Comparison of ENCODE assay signal across 26 cellular contexts in the genomic region with DNA sequence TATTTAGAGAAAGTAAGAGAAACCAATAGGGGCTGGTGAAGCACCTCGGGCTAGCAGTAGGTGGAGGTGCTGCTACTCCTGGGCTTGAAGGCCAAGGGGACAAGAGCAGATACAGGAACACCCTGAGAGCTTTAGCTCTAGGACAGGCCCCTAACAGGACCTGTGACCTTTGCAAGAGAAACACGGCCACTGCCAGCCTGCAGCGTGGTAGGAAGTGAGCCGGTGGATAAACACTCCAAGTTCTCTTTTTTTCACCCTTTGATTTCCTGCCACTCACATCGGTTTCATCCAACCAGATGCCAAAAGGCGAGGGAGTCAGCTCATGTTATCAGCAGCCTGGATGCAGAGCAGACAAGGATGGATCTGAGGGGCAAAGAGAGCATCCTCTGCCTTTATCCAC.
"Had no signal": no experiment of that assay in that cellular context is flagged by ENCODE, and none has a peak within 500 bp of the region (broad histone marks: within the 10 kb centered on the region; RNA-seq: fewer than 3 reads in every experiment).

No MANE protein-coding gene starts in this region.

- H3K27ac ChIP-seq: breast epithelium, dorsolateral prefrontal cortex, left lung, sigmoid colon, thoracic aorta, upper lobe of left lung had no signal

- H3K9me3 Mint-ChIP-seq: activated CD4-positive, alpha-beta memory T cell treated with anti-CD3 and anti-CD28 coated beads for 36 hours; activated naive CD8-positive, alpha-beta T cell treated with anti-CD3 and anti-CD28 coated beads for 36 hours; central memory CD8-positive, alpha-beta T cell; effector memory CD8-positive, alpha-beta T cell; naive thymus-derived CD4-positive, alpha-beta T cell; neural crest cell had no signal

- H3K4me1 ChIP-seq: breast epithelium, left lung, sigmoid colon, upper lobe of left lung had no signal

- H3K4me1 Mint-ChIP-seq: activated naive CD8-positive, alpha-beta T cell treated with anti-CD3 and anti-CD28 coated beads for 36 hours; central memory CD8-positive, alpha-beta T cell; naive thymus-derived CD4-positive, alpha-beta T cell had no signal

- ATAC-seq: effector memory CD8-positive, alpha-beta T cell; esophagus mucosa; left lung; naive thymus-derived CD4-positive, alpha-beta T cell; stimulated activated memory B cell treated with anti-CD40 and anti-IgM and Interleukin-4, amounts not matched to agents 10 μg/mL and 1 μg/mL and 100 μg/mL, for 72 hours had no signal

- H3K36me3 ChIP-seq: breast epithelium, left lung, sigmoid colon, thoracic aorta, upper lobe of left lung had no signal

- H3K27ac Mint-ChIP-seq: activated CD4-positive, alpha-beta memory T cell treated with anti-CD3 and anti-CD28 coated beads for 36 hours; activated naive CD8-positive, alpha-beta T cell treated with anti-CD3 and anti-CD28 coated beads for 36 hours; effector memory CD8-positive, alpha-beta T cell; naive thymus-derived CD4-positive, alpha-beta T cell; stimulated activated memory B cell treated with anti-CD40 and anti-IgM and Interleukin-4, amounts not matched to agents 10 μg/mL and 1 μg/mL and 100 μg/mL, for 72 hours had no signal

- H3K4me3 ChIP-seq: breast epithelium, dorsolateral prefrontal cortex, left lung, lung, sigmoid colon, smooth muscle cell, thoracic aorta, upper lobe of left lung had no signal

- H3K4me2 ChIP-seq: smooth muscle cell had no signal

- DNase-seq: activated CD4-positive, alpha-beta memory T cell treated with anti-CD3 and anti-CD28 coated beads for 36 hours; activated CD4-positive, alpha-beta T cell treated with anti-CD3 and anti-CD28 coated beads for 48 hours; activated naive CD4-positive, alpha-beta T cell treated with Interleukin-2 at 50 U/mL for 16 hours; activated naive CD8-positive, alpha-beta T cell treated with anti-CD3 and anti-CD28 coated beads for 36 hours; activated T-cell treated with anti-CD3 and anti-CD28 coated beads, Interleukin-2, amount 50 U/mL, for 48 hours; amniotic stem cell; dorsolateral prefrontal cortex; effector memory CD8-positive, alpha-beta T cell; foreskin melanocyte; hippocampal formation; kidney glomerular epithelial cell; left lung; naive thymus-derived CD4-positive, alpha-beta T cell; occipital lobe; sigmoid colon; stimulated activated CD4-positive, alpha-beta T cell treated with anti-CD3 and anti-CD28 coated beads, Interleukin-15, amount 100 ng/mL, for 24 hours; T1000; upper lobe of left lung had no signal

- H3K36me3 Mint-ChIP-seq: activated CD4-positive, alpha-beta memory T cell treated with anti-CD3 and anti-CD28 coated beads for 36 hours; activated naive CD8-positive, alpha-beta T cell treated with anti-CD3 and anti-CD28 coated beads for 36 hours; naive thymus-derived CD4-positive, alpha-beta T cell; stimulated activated memory B cell treated with anti-CD40 and anti-IgM and Interleukin-4, amounts not matched to agents 10 μg/mL and 1 μg/mL and 100 μg/mL, for 72 hours had no signal

- H3K27me3 ChIP-seq: breast epithelium, dorsolateral prefrontal cortex, left lung, sigmoid colon, upper lobe of left lung had no signal

- H3K9me3 ChIP-seq: breast epithelium, left lung, sigmoid colon, thoracic aorta, upper lobe of left lung had no signal

- H3K4me3 Mint-ChIP-seq: activated CD4-positive, alpha-beta memory T cell treated with anti-CD3 and anti-CD28 coated beads for 36 hours; activated naive CD8-positive, alpha-beta T cell treated with anti-CD3 and anti-CD28 coated beads for 36 hours; central memory CD8-positive, alpha-beta T cell; effector memory CD8-positive, alpha-beta T cell; naive thymus-derived CD4-positive, alpha-beta T cell; neural crest cell; stimulated activated memory B cell treated with anti-CD40 and anti-IgM and Interleukin-4, amounts not matched to agents 10 μg/mL and 1 μg/mL and 100 μg/mL, for 72 hours had no signal
